ENCODE assay signal across 35 cellular contexts in the genomic region with DNA sequence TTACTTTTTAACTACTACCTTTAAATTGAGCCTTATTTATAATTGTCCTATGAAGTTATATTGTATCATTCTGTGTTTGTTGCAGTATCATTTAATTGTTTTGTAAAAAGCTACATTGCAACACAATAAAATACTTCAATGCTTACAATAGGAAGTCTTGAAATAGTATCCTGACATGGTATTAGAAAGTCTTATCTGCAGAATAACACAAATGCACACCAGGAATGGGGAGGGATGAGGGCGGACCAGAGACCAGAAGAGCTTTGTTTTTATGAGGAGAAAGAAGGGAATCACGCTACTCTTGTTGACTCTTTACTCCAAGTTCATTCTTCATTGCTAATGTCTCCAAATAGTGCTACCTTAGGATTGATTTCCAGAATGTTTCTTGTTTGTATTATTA.
"Had no signal": no experiment of that assay in that cellular context is flagged by ENCODE, and none has a peak within 500 bp of the region (broad histone marks: within the 10 kb centered on the region; RNA-seq: fewer than 3 reads in every experiment).

No MANE protein-coding gene starts in this region.

- H3K27me3 Mint-ChIP-seq: activated CD4-positive, alpha-beta T cell treated with anti-CD3 and anti-CD28 coated beads for 36 hours; activated CD4-positive, alpha-beta T cell treated with anti-CD3 and anti-CD28 coated beads, Interleukin-2, amount 10 ng/mL, durations not matched to agents 7 days and 5 days; activated naive CD4-positive, alpha-beta T cell treated with anti-CD3 and anti-CD28 coated beads, Interleukin-2, amount 10 ng/mL, durations not matched to agents 7 days and 5 days; activated naive CD8-positive, alpha-beta T cell treated with anti-CD3 and anti-CD28 coated beads for 36 hours had no signal

- H3K4me1 Mint-ChIP-seq: activated CD4-positive, alpha-beta T cell treated with anti-CD3 and anti-CD28 coated beads for 36 hours; activated naive CD4-positive, alpha-beta T cell treated with anti-CD3 and anti-CD28 coated beads, Interleukin-2, amount 10 ng/mL, durations not matched to agents 7 days and 5 days; activated naive CD8-positive, alpha-beta T cell treated with anti-CD3 and anti-CD28 coated beads for 36 hours had no signal

- FAIRE-seq: bronchial epithelial cell had no signal

- H3K4me2 ChIP-seq: KMS-11 had no signal

- DNase-seq: activated CD4-positive, alpha-beta T cell treated with anti-CD3 and anti-CD28 coated beads for 36 hours; activated CD4-positive, alpha-beta T cell treated with anti-CD3 and anti-CD28 coated beads, Interleukin-2, amount 10 ng/mL, durations not matched to agents 7 days and 5 days; activated CD4-positive, alpha-beta T cell treated with anti-CD3 and anti-CD28 coated beads, Interleukin-2, amount 50 U/mL, for 48 hours; activated CD8-positive, alpha-beta memory T cell treated with anti-CD3 and anti-CD28 coated beads, Interleukin-2, amount 50 U/mL, for 4 hours; activated gamma-delta T cell treated with Interleukin-2 at 50 U/mL for 16 hours; activated naive CD4-positive, alpha-beta T cell treated with anti-CD3 and anti-CD28 coated beads, Interleukin-2, amount 10 ng/mL, durations not matched to agents 7 days and 5 days; activated naive CD8-positive, alpha-beta T cell treated with anti-CD3 and anti-CD28 coated beads for 36 hours; activated T-cell treated with anti-CD3 and anti-CD28 coated beads for 4 hours; activated T-cell treated with anti-CD3 and anti-CD28 coated beads, Interleukin-2, amount 50 U/mL, for 4 hours; amygdala; body of pancreas; caudate nucleus; cerebellar nuclear complex; MM.1S; MV-4-11; NCI-H1092; NCI-H1436 treated with DMSO at 0.1 percent for 48 hours; NCI-H1694 treated with DMSO at 0.1 percent for 48 hours; NCI-H2029; NCI-H2171; NCI-H446; NCI-H510A treated with DMSO at 0.1 percent for 48 hours; NCI-H526 treated with DMSO at 0.1 percent for 48 hours; NCI-H774; SHP77; SJCRH30; T1000 had no signal

- H3K4me3 Mint-ChIP-seq: activated CD4-positive, alpha-beta T cell treated with anti-CD3 and anti-CD28 coated beads for 36 hours; activated CD4-positive, alpha-beta T cell treated with anti-CD3 and anti-CD28 coated beads, Interleukin-2, amount 10 ng/mL, durations not matched to agents 7 days and 5 days; activated naive CD4-positive, alpha-beta T cell treated with anti-CD3 and anti-CD28 coated beads, Interleukin-2, amount 10 ng/mL, durations not matched to agents 7 days and 5 days; activated naive CD8-positive, alpha-beta T cell treated with anti-CD3 and anti-CD28 coated beads for 36 hours; activated T-cell treated with anti-CD3 and anti-CD28 coated beads, Interleukin-2, amount 50 U/mL, for 4 hours; activated T-helper 1 cell treated with anti-CD3 and anti-CD28 coated beads, Interleukin-12 subunit alpha, Interleukin-12 subunit beta, Interleukin-2, Interleukin-4 antibody, amounts not matched to agents 30 ng/mL and 10 ng/mL and 1 ng/mL, durations not matched to agents 14 hours and 24 hours and 36 hours; WTC11 had no signal

- H3K9me3 Mint-ChIP-seq: activated CD4-positive, alpha-beta T cell treated with anti-CD3 and anti-CD28 coated beads, Interleukin-2, amount 10 ng/mL, durations not matched to agents 7 days and 5 days; activated naive CD4-positive, alpha-beta T cell treated with anti-CD3 and anti-CD28 coated beads, Interleukin-2, amount 10 ng/mL, durations not matched to agents 7 days and 5 days; activated naive CD8-positive, alpha-beta T cell treated with anti-CD3 and anti-CD28 coated beads for 36 hours; activated T-cell treated with anti-CD3 and anti-CD28 coated beads, Interleukin-2, amount 50 U/mL, for 4 hours; activated T-helper 1 cell treated with anti-CD3 and anti-CD28 coated beads, Interleukin-12 subunit alpha, Interleukin-12 subunit beta, Interleukin-2, Interleukin-4 antibody, amounts not matched to agents 30 ng/mL and 10 ng/mL and 1 ng/mL, durations not matched to agents 14 hours and 24 hours and 36 hours; WTC11 had no signal

- H3K4me1 ChIP-seq: ascending aorta, body of pancreas, SJCRH30 had no signal

- H3K4me3 ChIP-seq: ascending aorta, body of pancreas, SJCRH30, SK-N-MC had no signal

- H3K27ac ChIP-seq: ascending aorta, body of pancreas, KMS-11, SJCRH30, SK-N-MC had no signal

- H3K9me3 ChIP-seq: ascending aorta, body of pancreas, SJCRH30 had no signal

- H3K27me3 ChIP-seq: ascending aorta, body of pancreas, SJCRH30 had no signal

- ATAC-seq: activated CD4-positive, alpha-beta T cell treated with anti-CD3 and anti-CD28 coated beads for 36 hours; activated CD4-positive, CD25-positive, alpha-beta regulatory T cell treated with anti-CD3 and anti-CD28 coated beads, Interleukin-2, amount 50 U/mL, for 24 hours; activated T-cell treated with anti-CD3 and anti-CD28 coated beads, Interleukin-2, amount 50 U/mL, for 4 hours; body of pancreas; Panc1; WTC11 had no signal

- H3K27ac Mint-ChIP-seq: activated CD4-positive, alpha-beta T cell treated with anti-CD3 and anti-CD28 coated beads for 36 hours; activated CD4-positive, alpha-beta T cell treated with anti-CD3 and anti-CD28 coated beads, Interleukin-2, amount 10 ng/mL, durations not matched to agents 7 days and 5 days; activated naive CD4-positive, alpha-beta T cell treated with anti-CD3 and anti-CD28 coated beads, Interleukin-2, amount 10 ng/mL, durations not matched to agents 7 days and 5 days; activated naive CD8-positive, alpha-beta T cell treated with anti-CD3 and anti-CD28 coated beads for 36 hours; activated T-helper 1 cell treated with anti-CD3 and anti-CD28 coated beads, Interleukin-12 subunit alpha, Interleukin-12 subunit beta, Interleukin-2, Interleukin-4 antibody, amounts not matched to agents 30 ng/mL and 10 ng/mL and 1 ng/mL, durations not matched to agents 14 hours and 24 hours and 36 hours; WTC11 had no signal
